ENCODE assay signal across 15 cellular contexts in the genomic region with DNA sequence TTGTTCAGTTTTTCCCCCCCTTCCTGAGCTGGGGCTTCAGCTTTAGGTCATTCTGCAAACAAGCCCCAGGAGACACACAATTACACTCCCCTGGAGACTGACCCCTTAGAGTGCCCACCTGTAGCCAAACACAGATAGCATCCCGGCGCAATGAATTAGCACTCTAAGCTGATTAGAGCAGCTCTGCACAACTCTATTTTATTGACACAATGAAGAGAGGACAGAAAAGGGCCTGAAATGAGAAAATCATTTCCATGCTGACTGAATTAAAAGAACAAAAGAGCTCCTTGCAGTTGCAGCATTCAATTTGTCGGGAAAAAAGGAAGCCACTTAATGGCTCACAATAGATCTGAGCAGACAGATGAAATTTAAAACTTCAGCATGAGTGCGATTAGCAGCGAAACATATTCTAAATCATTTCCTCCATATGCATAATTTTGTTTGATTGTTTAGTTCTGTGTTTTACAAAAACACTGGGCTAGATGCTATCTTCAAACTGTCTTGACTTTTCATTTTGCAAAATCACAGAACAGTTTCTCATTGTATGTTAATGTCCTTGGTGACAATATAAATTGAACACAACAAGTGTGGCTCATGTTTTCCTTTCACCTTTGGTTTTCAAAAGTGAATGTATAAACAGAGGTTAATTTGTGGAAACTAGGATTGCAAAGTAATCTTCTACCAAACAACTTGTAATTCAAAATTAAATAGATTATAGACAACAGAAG.
A peak's percentile ranks its signal among the peaks of the same experiment; 100 is the strongest.
DNase-seq lines count a peak whose midpoint lies in the region; ATAC-seq and TF ChIP-seq lines count a peak whose summit lies in the region.
"Had no signal": no experiment of that assay in that cellular context is flagged by ENCODE, and none has a peak within 500 bp of the region (broad histone marks: within the 10 kb centered on the region; RNA-seq: fewer than 3 reads in every experiment).

No MANE protein-coding gene starts in this region.

- POLR2A ChIA-PET in naive thymus-derived CD4-positive, alpha-beta T cell (lab: Charles Lee) = no interaction called here

- no peak for ATAC-seq in naive thymus-derived CD4-positive, alpha-beta T cell

- intact Hi-C loops in uterus (cut with DNase I; ENCODE audit: low total_unique reads) = no loop called here
- intact Hi-C loops in esophagus muscularis mucosa (cut with DNase I) = no loop called here
- intact Hi-C loops in naive thymus-derived CD4-positive, alpha-beta T cell (cut with micrococcal nuclease) = no loop called here

- CTCF ChIA-PET in naive thymus-derived CD4-positive, alpha-beta T cell (lab: Charles Lee) = no interaction called here

- TF ChIP-seq POLR2A in uterus (IDR thresholded peaks at IDR 0.05) (no peak), esophagus muscularis mucosa (IDR thresholded peaks at IDR 0.05; ENCODE audit: low read depth) (no peak)

- no peaks in the 10 kb centered on the region for H3K27me3 ChIP-seq in endodermal cell (ENCODE audit: control insufficient read depth, insufficient read depth, low read length, poor library complexity, severe bottlenecking)
- no peaks in the 10 kb centered on the region for H3K27me3 ChIP-seq in uterus
- no peaks in the 10 kb centered on the region for H3K27me3 ChIP-seq in esophagus muscularis mucosa
- H3K27me3 ChIP-seq in naive thymus-derived CD4-positive, alpha-beta T cell (ENCODE audit: control insufficient read depth in 2 of 2, insufficient read depth in 2 of 2, low read length in 2 of 2) = no peaks in the 10 kb centered on the region

- H3K36me3 ChIP-seq in endodermal cell (ENCODE audit: control insufficient read depth, insufficient read depth, low read length) (no peaks in the 10 kb centered on the region), uterus (no peaks in the 10 kb centered on the region), esophagus muscularis mucosa (no peaks in the 10 kb centered on the region)
- no peaks in the 10 kb centered on the region for H3K36me3 ChIP-seq in naive thymus-derived CD4-positive, alpha-beta T cell (ENCODE audit: control insufficient read depth in 2 of 3, insufficient read depth in 3 of 3, low read length in 3 of 3)

- DNase-seq in COLO668 (lab: John Stamatoyannopoulos, UW; ENCODE audit: unreplicated experiment) = peak; percentile 45
- peak; percentile 99 for DNase-seq in NCI-H1436 treated with DMSO at 0.1 percent for 48 hours (lab: John Stamatoyannopoulos, UW)
- peak; percentile 27 for DNase-seq in NCI-H526 treated with DMSO at 0.1 percent for 48 hours (lab: John Stamatoyannopoulos, UW)
- peak; percentile 54 for DNase-seq in endodermal cell
- no peak for DNase-seq in activated CD8-positive, alpha-beta memory T cell treated with anti-CD3 and anti-CD28 coated beads, Interleukin-2, amount 50 U/mL, for 4 hours
- DNase-seq in uterus = no peak
- no peak for DNase-seq in esophagus muscularis mucosa (ENCODE audit: extremely low spot score)
- DNase-seq in naive thymus-derived CD4-positive, alpha-beta T cell = no peak
- DNase-seq: ACHN; activated naive CD4-positive, alpha-beta T cell; effector CD8-positive, alpha-beta T cell; foreskin fibroblast; occipital lobe; stimulated activated naive CD4-positive, alpha-beta T cell treated with Interleukin-2 at 50 U/mL for 16 hours had no signal

- H3K4me1 ChIP-seq in endodermal cell (ENCODE audit: control insufficient read depth, insufficient read depth, low read length) (peaks cover 32% of the 10 kb centered on the region), uterus (no peaks in the 10 kb centered on the region), esophagus muscularis mucosa (no peaks in the 10 kb centered on the region)
- no peaks in the 10 kb centered on the region for H3K4me1 ChIP-seq in naive thymus-derived CD4-positive, alpha-beta T cell (ENCODE audit: control insufficient read depth in 2 of 2, insufficient read depth in 2 of 2, low read length in 2 of 2)

- H3K9me3 Mint-ChIP-seq in endodermal cell = no peaks in the 10 kb centered on the region
- H3K9me3 Mint-ChIP-seq in naive thymus-derived CD4-positive, alpha-beta T cell = peaks cover 0 to 1% (median 0%) of the 10 kb centered on the region in 11 donors

- WGBS in endodermal cell (ENCODE audit: insufficient coverage in 1 of 2, insufficient read length in 1 of 2), 2 experiments = 34 to 42% methylated on average over 3 to 5 of the region's 5 CpGs
- 66% methylated on average over 5 of the region's 5 CpGs for WGBS in esophagus muscularis mucosa

- peaks cover 2% of the 10 kb centered on the region for H3K27me3 Mint-ChIP-seq in endodermal cell (ENCODE audit: insufficient read depth)
- H3K27me3 Mint-ChIP-seq in naive thymus-derived CD4-positive, alpha-beta T cell = peaks cover 29 to 45% (median 44%) of the 10 kb centered on the region in 5 donors

- TF ChIP-seq EP300 in esophagus muscularis mucosa (IDR thresholded peaks at IDR 0.05) = no peak

- peak overlapping the region; percentile 15 for H3K4me3 Mint-ChIP-seq in endodermal cell
- no peak overlapping the region for H3K4me3 Mint-ChIP-seq in naive thymus-derived CD4-positive, alpha-beta T cell

- no peak for TF ChIP-seq CTCF in endodermal cell (conservative IDR thresholded peaks at IDR 0.05)
- TF ChIP-seq CTCF in uterus (IDR thresholded peaks at IDR 0.05) = no peak
- TF ChIP-seq CTCF in esophagus muscularis mucosa (IDR thresholded peaks at IDR 0.05) = no peak

- peak overlapping the region; percentile 19 for H3K4me3 ChIP-seq in endodermal cell (ENCODE audit: low read length)
- no peak overlapping the region for H3K4me3 ChIP-seq in uterus
- H3K4me3 ChIP-seq in esophagus muscularis mucosa = no peak overlapping the region
- H3K4me3 ChIP-seq in naive thymus-derived CD4-positive, alpha-beta T cell (ENCODE audit: low read length) = no peak overlapping the region
- H3K4me3 ChIP-seq: lung had no signal

- no peak overlapping the region for H3K9ac ChIP-seq in endodermal cell (ENCODE audit: extremely low read depth, low read length, poor library complexity, severe bottlenecking)

- H3K9me3 ChIP-seq in endodermal cell (ENCODE audit: control insufficient read depth, low read length) = no peaks in the 10 kb centered on the region
- H3K9me3 ChIP-seq in uterus = no peaks in the 10 kb centered on the region
- H3K9me3 ChIP-seq in esophagus muscularis mucosa = no peaks in the 10 kb centered on the region
- H3K9me3 ChIP-seq in naive thymus-derived CD4-positive, alpha-beta T cell (ENCODE audit: control insufficient read depth in 2 of 3, low read length in 3 of 3) = no peaks in the 10 kb centered on the region

- no peaks in the 10 kb centered on the region for H3K36me3 Mint-ChIP-seq in endodermal cell (ENCODE audit: low read depth)
- no peaks in the 10 kb centered on the region for H3K36me3 Mint-ChIP-seq in naive thymus-derived CD4-positive, alpha-beta T cell

- no peak overlapping the region for H3K27ac ChIP-seq in endodermal cell (ENCODE audit: low read depth, low read length)
- H3K27ac ChIP-seq in uterus = no peak overlapping the region
- no peak overlapping the region for H3K27ac ChIP-seq in esophagus muscularis mucosa (replicated peaks in 1 of 4)
- H3K27ac ChIP-seq in naive thymus-derived CD4-positive, alpha-beta T cell (ENCODE audit: low read depth, low read length) = no peak overlapping the region

- no peak overlapping the region for H3K27ac Mint-ChIP-seq in endodermal cell
- no peak overlapping the region for H3K27ac Mint-ChIP-seq in naive thymus-derived CD4-positive, alpha-beta T cell

- H3K4me1 Mint-ChIP-seq in endodermal cell = peaks cover 63% of the 10 kb centered on the region
- H3K4me1 Mint-ChIP-seq in naive thymus-derived CD4-positive, alpha-beta T cell = no peaks in the 10 kb centered on the region

Comparison
In these comparisons a context has a peak if more than half of its experiments do, and no peak if none do; other contexts are left out.
1. DNase-seq: peak in COLO668 (single experiment), NCI-H1436 treated with DMSO at 0.1 percent for 48 hours (single experiment), NCI-H526 treated with DMSO at 0.1 percent for 48 hours (single experiment) and endodermal cell (single experiment); none in activated CD8-positive, alpha-beta memory T cell treated with anti-CD3 and anti-CD28 coated beads, Interleukin-2, amount 50 U/mL, for 4 hours (single experiment), uterus (0 of 2), esophagus muscularis mucosa (single experiment) and naive thymus-derived CD4-positive, alpha-beta T cell (0 of 9).